In genomic region chr13:52569904-52570602, GRCh38 we compare ENCODE assay signal across 8 cellular contexts.
DNase-seq lines count a peak whose midpoint lies in the region; ATAC-seq and TF ChIP-seq lines count a peak whose summit lies in the region.
"Not testable (repeated sequence)": the region's sequence is repeated elsewhere in the genome, so short reads cannot be mapped to it uniquely, and the experiment has no call there.

No MANE protein-coding gene starts in this region.

- not testable (repeated sequence) for H3K9me3 Mint-ChIP-seq in H9; activated naive CD4-positive, alpha-beta T cell treated with anti-CD3 and anti-CD28 coated beads, Interleukin-2, amount 10 ng/mL, durations not matched to agents 7 days and 5 days; natural killer cell treated with Interleukin-12 subunit alpha and Interleukin-12 subunit beta and Interleukin-15 and Interleukin-18, amount 100 ng/mL, for 72 hours

- not testable (repeated sequence) for TF ChIP-seq EP300 in transverse colon (IDR thresholded peaks at IDR 0.05; ENCODE audit: low read depth)

- in situ Hi-C loops in transverse colon (cut with MboI; ENCODE audit: low pct_ligation_motif_present in 1 of 4, low pct_unique_long_range_greater_than_20kb in 1 of 4, low sequenced_read_pairs in 3 of 4): not testable (repeated sequence)

- not testable (repeated sequence) for H2BK15ac ChIP-seq in H9 (ENCODE audit: low read depth, low read length)

- H2AFZ ChIP-seq in H9 (ENCODE audit: low read length); OCI-LY7 (ENCODE audit: low read length): not testable (repeated sequence)
- H2AFZ ChIP-seq in KMS-11 (ENCODE audit: low read depth): peak overlapping the region; percentile 26; the same call in 1 of the 2 replicates

- not testable (repeated sequence) for H4K91ac ChIP-seq in H9 (ENCODE audit: insufficient read length, low read depth, low read length)

- H3K23me2 ChIP-seq in H9 (ENCODE audit: insufficient read length, low read depth, low read length, poor library complexity, severe bottlenecking): not testable (repeated sequence)

- not testable (repeated sequence) for H3K9ac ChIP-seq in H9 (ENCODE audit: extremely low read depth, insufficient read length, low read length); KMS-11

- H2BK120ac ChIP-seq in H9 (ENCODE audit: low read depth, low read length, poor library complexity, severe bottlenecking): not testable (repeated sequence)

- H3K9me2 ChIP-seq in OCI-LY7 (ENCODE audit: insufficient read depth, low read length): not testable (repeated sequence)

- H4K5ac ChIP-seq in H9 (ENCODE audit: insufficient read length, low read depth, low read length): not testable (repeated sequence)

- not testable (repeated sequence) for H4K8ac ChIP-seq in H9 (replicated peaks; ENCODE audit: insufficient read length, low read depth, low read length)

- WGBS in H9 (ENCODE audit: extremely low coverage, insufficient read length, low lambda C conversion rate): no CpG with 5 or more reads among the region's 9 CpGs
- 11% methylated on average over 3 of the region's 9 CpGs; no CpG with 5 or more reads in 1 of the 2 donors for WGBS in transverse colon (ENCODE audit: low coverage in 1 of 2), 2 donors

- not testable (repeated sequence) for TF ChIP-seq POLR2A in transverse colon (IDR thresholded peaks at IDR 0.05)

- not testable (repeated sequence) for H3K56ac ChIP-seq in H9 (ENCODE audit: insufficient read length, low read depth, low read length)

- not testable (repeated sequence) for H4K20me1 ChIP-seq in H9 (ENCODE audit: control insufficient read depth, insufficient read depth, insufficient read length); KMS-11 (ENCODE audit: insufficient read depth); OCI-LY7 (ENCODE audit: insufficient read depth, low read length)

- not testable (repeated sequence) for H2AK5ac ChIP-seq in H9 (ENCODE audit: insufficient read length, low read length)

- CTCF ChIA-PET in OCI-LY7 (lab: Charles Lee; ENCODE audit: unreplicated experiment): not testable (repeated sequence)
- CTCF ChIA-PET in activated naive CD4-positive, alpha-beta T cell treated with anti-CD3 and anti-CD28 coated beads, Interleukin-2, amount 10 ng/mL, durations not matched to agents 7 days and 5 days (lab: Charles Lee): interaction anchor here (0.6 kb wide), 1 partner anchor 400 kb away, joined by 3 read pairs; no protein-coding TSS in a partner anchor

- H2BK20ac ChIP-seq in H9 (ENCODE audit: low read depth, low read length, poor library complexity, severe bottlenecking): not testable (repeated sequence)

- POLR2A ChIA-PET in OCI-LY7 (lab: Charles Lee): not testable (repeated sequence)

- H2BK12ac ChIP-seq in H9 (ENCODE audit: insufficient read length, low read depth, low read length): not testable (repeated sequence)

- H3K27me3 Mint-ChIP-seq in H9 (ENCODE audit: low read depth); activated naive CD4-positive, alpha-beta T cell treated with anti-CD3 and anti-CD28 coated beads, Interleukin-2, amount 10 ng/mL, durations not matched to agents 7 days and 5 days; natural killer cell treated with Interleukin-12 subunit alpha and Interleukin-12 subunit beta and Interleukin-15 and Interleukin-18, amount 100 ng/mL, for 72 hours: not testable (repeated sequence)

- H3K4ac ChIP-seq in H9 (ENCODE audit: low read depth, low read length): not testable (repeated sequence)

- not testable (repeated sequence) for H2BK5ac ChIP-seq in H9 (ENCODE audit: insufficient read length, low read length)

- not testable (repeated sequence) for H3K4me1 Mint-ChIP-seq in H9; activated naive CD4-positive, alpha-beta T cell treated with anti-CD3 and anti-CD28 coated beads, Interleukin-2, amount 10 ng/mL, durations not matched to agents 7 days and 5 days; natural killer cell treated with Interleukin-12 subunit alpha and Interleukin-12 subunit beta and Interleukin-15 and Interleukin-18, amount 100 ng/mL, for 72 hours (ENCODE audit: low read depth in 2 of 2)

- not testable (repeated sequence) for H3K4me1 ChIP-seq in H9 (ENCODE audit: insufficient read depth, low read length); KMS-11 (ENCODE audit: low read depth, poor library complexity, severe bottlenecking); OCI-LY7 (ENCODE audit: insufficient read depth, low read length, poor library complexity, severe bottlenecking); transverse colon

- H3K27me3 ChIP-seq in H9 (ENCODE audit: insufficient read depth, low read length); KMS-11 (ENCODE audit: insufficient read depth, low read depth); transverse colon: not testable (repeated sequence)

- H3K36me3 ChIP-seq in KMS-11 (ENCODE audit: insufficient read depth); OCI-LY7 (ENCODE audit: insufficient read depth, low read length); transverse colon: not testable (repeated sequence)

- H3K4me3 Mint-ChIP-seq in H9: peak overlapping the region in 1 of 2 experiments; percentile 53; a peak in 2 of 5 replicates
- H3K4me3 Mint-ChIP-seq in activated naive CD4-positive, alpha-beta T cell treated with anti-CD3 and anti-CD28 coated beads, Interleukin-2, amount 10 ng/mL, durations not matched to agents 7 days and 5 days; natural killer cell treated with Interleukin-12 subunit alpha and Interleukin-12 subunit beta and Interleukin-15 and Interleukin-18, amount 100 ng/mL, for 72 hours: not testable (repeated sequence)

- H3K4me2 ChIP-seq in H9 (ENCODE audit: insufficient read depth, insufficient read length, low read length); KMS-11; OCI-LY7 (ENCODE audit: low read length): not testable (repeated sequence)

- H3K79me2 ChIP-seq in H9 (ENCODE audit: insufficient read depth, low read length); KMS-11 (ENCODE audit: insufficient read depth, low read depth); OCI-LY7 (ENCODE audit: insufficient read depth, low read depth, low read length): not testable (repeated sequence)

- H3T11ph ChIP-seq in H9 (ENCODE audit: low read length): not testable (repeated sequence)

- H3K23ac ChIP-seq in H9 (ENCODE audit: insufficient read length, low read depth, low read length): not testable (repeated sequence)

- H3K27ac Mint-ChIP-seq in H9; activated naive CD4-positive, alpha-beta T cell treated with anti-CD3 and anti-CD28 coated beads, Interleukin-2, amount 10 ng/mL, durations not matched to agents 7 days and 5 days; natural killer cell treated with Interleukin-12 subunit alpha and Interleukin-12 subunit beta and Interleukin-15 and Interleukin-18, amount 100 ng/mL, for 72 hours: not testable (repeated sequence)

- not testable (repeated sequence) for H3K36me3 Mint-ChIP-seq in H9 (ENCODE audit: insufficient read depth in 1 of 3, low read depth in 3 of 3); activated naive CD4-positive, alpha-beta T cell treated with anti-CD3 and anti-CD28 coated beads, Interleukin-2, amount 10 ng/mL, durations not matched to agents 7 days and 5 days; natural killer cell treated with Interleukin-12 subunit alpha and Interleukin-12 subunit beta and Interleukin-15 and Interleukin-18, amount 100 ng/mL, for 72 hours

- H3K79me1 ChIP-seq in H9 (ENCODE audit: insufficient read depth, low read depth, low read length, poor library complexity, severe bottlenecking): not testable (repeated sequence)

- TF ChIP-seq CTCF in GM12873 (IDR thresholded peaks at IDR 0.05; ENCODE audit: insufficient read depth, low read depth, low read length, missing control alignments): peak; percentile 14
- TF ChIP-seq CTCF in H9 (conservative IDR thresholded peaks at IDR 0.05): peak; percentile 66
- not testable (repeated sequence) for TF ChIP-seq CTCF in KMS-11 (conservative IDR thresholded peaks at IDR 0.05; ENCODE audit: low read depth, low read length)
- 0 out of 2 replicates have a peak, but pooled peaks have one; percentile 34 for TF ChIP-seq CTCF in OCI-LY7 (conservative IDR thresholded peaks at IDR 0.05; ENCODE audit: low read length)
- peak; percentile 39 for TF ChIP-seq CTCF in fibroblast of villous mesenchyme (IDR thresholded peaks at IDR 0.05; ENCODE audit: insufficient read depth, low read depth, low read length)
- peak; percentile 24 to 44 (median 32) for TF ChIP-seq CTCF in transverse colon (IDR thresholded peaks at IDR 0.05)

- not testable (repeated sequence) for H3K9me3 ChIP-seq in H9 (ENCODE audit: control insufficient read depth, low read depth, low read length); OCI-LY7 (ENCODE audit: low read length); transverse colon

- intact Hi-C loops in OCI-LY7 (cut with micrococcal nuclease; ENCODE audit: unreplicated experiment); transverse colon (cut with DNase I; ENCODE audit: low total_unique reads): not testable (repeated sequence)

- not testable (repeated sequence) for H3K14ac ChIP-seq in H9 (ENCODE audit: insufficient read depth, low read length)

- H3K18ac ChIP-seq in H9 (ENCODE audit: insufficient read length, low read depth, low read length): not testable (repeated sequence)

- ATAC-seq in natural killer cell treated with Interleukin-12 subunit alpha and Interleukin-12 subunit beta and Interleukin-15 and Interleukin-18, amount 100 ng/mL, for 72 hours: peak; percentile 54 to 64

- not testable (repeated sequence) for BruUV-seq in OCI-LY7 (replicated peaks; lab: Mats Ljungman, UMichigan)

- H3K27ac ChIP-seq in H9 (ENCODE audit: insufficient read length, low read depth, low read length); KMS-11; OCI-LY7 (ENCODE audit: low read depth, low read length, poor library complexity, severe bottlenecking); transverse colon: not testable (repeated sequence)

- DNase-seq in H9 (peak; percentile 76), OCI-LY7 (ENCODE audit: low spot score) (peak; percentile 39), fibroblast of villous mesenchyme (ENCODE audit: low read depth) (peak; percentile 45), transverse colon (peak; percentile 49)
- DNase-seq in activated naive CD4-positive, alpha-beta T cell treated with anti-CD3 and anti-CD28 coated beads, Interleukin-2, amount 10 ng/mL, durations not matched to agents 7 days and 5 days: peak; percentile 60
- not testable (repeated sequence) for DNase-seq in natural killer cell treated with Interleukin-12 subunit alpha and Interleukin-12 subunit beta and Interleukin-15 and Interleukin-18, amount 100 ng/mL, for 72 hours (ENCODE audit: low spot score)

- not testable (repeated sequence) for H3K4me3 ChIP-seq in KMS-11 (IDR thresholded peaks at IDR 0.05; ENCODE audit: insufficient read depth, low read depth, low read length); OCI-LY7 (ENCODE audit: low read depth, low read length, poor library complexity, severe bottlenecking); fibroblast of villous mesenchyme (ENCODE audit: low read depth, low read length); transverse colon
